Comparison of ENCODE assay signal across 8 cellular contexts in the genomic region with DNA sequence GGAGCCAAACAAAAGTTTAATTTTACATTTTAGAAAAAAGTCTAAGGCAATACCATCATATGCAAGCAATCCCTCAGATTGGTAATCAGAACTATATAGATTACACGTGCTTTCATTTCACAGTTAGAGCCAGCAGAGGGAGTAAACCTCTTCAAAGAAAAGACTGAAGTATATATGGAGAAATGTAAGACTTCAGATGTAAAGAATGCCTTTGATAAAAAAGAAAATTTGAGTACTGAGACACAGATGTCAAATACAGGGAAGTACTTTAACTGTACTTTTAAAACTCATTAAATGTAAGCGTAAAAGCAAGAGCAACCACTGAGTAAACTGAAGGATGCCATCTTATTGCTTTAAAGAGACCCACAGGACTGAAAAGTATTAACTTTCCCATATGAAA.
A peak's percentile ranks its signal among the peaks of the same experiment; 100 is the strongest.
DNase-seq lines count a peak whose midpoint lies in the region; ATAC-seq and TF ChIP-seq lines count a peak whose summit lies in the region.

No MANE protein-coding gene starts in this region.

- POLR2A ChIA-PET in CD8-positive, alpha-beta memory T cell (lab: Charles Lee), result no interaction called here
- POLR2A ChIA-PET in activated naive CD8-positive, alpha-beta T cell treated with anti-CD3 and anti-CD28 coated beads, Interleukin-2, amount 10 ng/mL, durations not matched to agents 7 days and 5 days (lab: Charles Lee), result interaction anchor here (1.0 to 3.1 kb wide), 2 partner anchors 142 to 144 kb away, joined by 3 to 13 read pairs; partner anchors contain the start of gene CDK6

- H3K4me3 ChIP-seq in CD8-positive, alpha-beta memory T cell (ENCODE audit: low read length), result no peak overlapping the region
- H3K4me3 ChIP-seq in transverse colon, result no peak overlapping the region

- no peaks in the 10 kb centered on the region for H3K27me3 ChIP-seq in CD8-positive, alpha-beta memory T cell (ENCODE audit: insufficient read depth, low read length, poor library complexity, severe bottlenecking)
- H3K27me3 ChIP-seq in transverse colon, result no peaks in the 10 kb centered on the region

- DNase-seq in CD8-positive, alpha-beta memory T cell, result peak in 2 of 5 donors; percentile 23 to 26
- peak; percentile 54 for DNase-seq in NCI-H446 treated with DMSO at 0.1 percent for 48 hours (lab: John Stamatoyannopoulos, UW)
- DNase-seq in activated naive CD8-positive, alpha-beta T cell treated with anti-CD3 and anti-CD28 coated beads, Interleukin-2, amount 10 ng/mL, durations not matched to agents 7 days and 5 days, result no peak
- peak; percentile 68 for DNase-seq in iris pigment epithelial cell (ENCODE audit: low read depth)
- DNase-seq in transverse colon, result no peak
- DNase-seq in HK-2 (ENCODE audit: unreplicated experiment), result no peak

- ATAC-seq in GM18519 (IDR thresholded peaks at IDR 0.05; ENCODE audit: low FRiP score, unreplicated experiment) (peak; percentile 84), HG03095 (IDR thresholded peaks at IDR 0.05; ENCODE audit: unreplicated experiment) (peak; percentile 72)
- ATAC-seq in activated naive CD8-positive, alpha-beta T cell treated with anti-CD3 and anti-CD28 coated beads, Interleukin-2, amount 10 ng/mL, durations not matched to agents 7 days and 5 days (ENCODE audit: low read depth), result peak; percentile 90

- H3K27ac Mint-ChIP-seq in CD8-positive, alpha-beta memory T cell, result peak overlapping the region in 6 of 8 donors; percentile 0 to 71 (median 18)
- H3K27ac Mint-ChIP-seq in activated naive CD8-positive, alpha-beta T cell treated with anti-CD3 and anti-CD28 coated beads, Interleukin-2, amount 10 ng/mL, durations not matched to agents 7 days and 5 days, result peak overlapping the region; percentile 81

- TF ChIP-seq EP300 in transverse colon (IDR thresholded peaks at IDR 0.05; ENCODE audit: low read depth), result no peak

- no peaks in the 10 kb centered on the region for H3K36me3 ChIP-seq in CD8-positive, alpha-beta memory T cell (ENCODE audit: insufficient read depth, low read length)
- H3K36me3 ChIP-seq in transverse colon, result no peaks in the 10 kb centered on the region

- no peaks in the 10 kb centered on the region for H3K9me3 ChIP-seq in CD8-positive, alpha-beta memory T cell (ENCODE audit: low read length)
- no peaks in the 10 kb centered on the region for H3K9me3 ChIP-seq in transverse colon

- H3K27me3 Mint-ChIP-seq in CD8-positive, alpha-beta memory T cell, result no peaks in the 10 kb centered on the region
- no peaks in the 10 kb centered on the region for H3K27me3 Mint-ChIP-seq in activated naive CD8-positive, alpha-beta T cell treated with anti-CD3 and anti-CD28 coated beads, Interleukin-2, amount 10 ng/mL, durations not matched to agents 7 days and 5 days

- H3K27ac ChIP-seq in CD8-positive, alpha-beta memory T cell (ENCODE audit: low read depth, low read length), result no peak overlapping the region
- H3K27ac ChIP-seq in transverse colon, result peak overlapping the region in 1 of 4 donors; percentile 15

- intact Hi-C loops in transverse colon (cut with DNase I; ENCODE audit: low total_unique reads), result no loop called here

- H3K9me3 Mint-ChIP-seq in CD8-positive, alpha-beta memory T cell, result peaks cover 0 to 5% (median 0%) of the 10 kb centered on the region in 5 donors
- H3K9me3 Mint-ChIP-seq in activated naive CD8-positive, alpha-beta T cell treated with anti-CD3 and anti-CD28 coated beads, Interleukin-2, amount 10 ng/mL, durations not matched to agents 7 days and 5 days, result peaks cover 17% of the 10 kb centered on the region

- peaks cover 0 to 2% (median 0%) of the 10 kb centered on the region in 3 donors for H3K36me3 Mint-ChIP-seq in CD8-positive, alpha-beta memory T cell
- peaks cover 60% of the 10 kb centered on the region for H3K36me3 Mint-ChIP-seq in activated naive CD8-positive, alpha-beta T cell treated with anti-CD3 and anti-CD28 coated beads, Interleukin-2, amount 10 ng/mL, durations not matched to agents 7 days and 5 days

- peaks cover 27 to 56% (median 52%) of the 10 kb centered on the region in 3 donors for H3K4me1 Mint-ChIP-seq in CD8-positive, alpha-beta memory T cell
- H3K4me1 Mint-ChIP-seq in activated naive CD8-positive, alpha-beta T cell treated with anti-CD3 and anti-CD28 coated beads, Interleukin-2, amount 10 ng/mL, durations not matched to agents 7 days and 5 days, result peaks cover 60% of the 10 kb centered on the region

- TF ChIP-seq POLR2A in transverse colon (IDR thresholded peaks at IDR 0.05), result no peak

- peaks cover 20% of the 10 kb centered on the region for H3K4me1 ChIP-seq in CD8-positive, alpha-beta memory T cell (ENCODE audit: insufficient read depth, low read length)
- H3K4me1 ChIP-seq in transverse colon, result peaks cover 3 to 29% (median 12%) of the 10 kb centered on the region in 4 donors

- in situ Hi-C loops in transverse colon (cut with MboI; ENCODE audit: low pct_ligation_motif_present in 1 of 4, low pct_unique_long_range_greater_than_20kb in 1 of 4, low sequenced_read_pairs in 3 of 4), result loop anchor here in 3 of 4 donors (5.0 to 10.0 kb wide), 2 partner anchors 141 to 143 kb away; partner anchors contain the start of gene CDK6 (in 2 of the 3)

- H3K4me3 Mint-ChIP-seq in CD8-positive, alpha-beta memory T cell, result no peak overlapping the region
- H3K4me3 Mint-ChIP-seq in activated naive CD8-positive, alpha-beta T cell treated with anti-CD3 and anti-CD28 coated beads, Interleukin-2, amount 10 ng/mL, durations not matched to agents 7 days and 5 days, result peak overlapping the region; percentile 6

- TF ChIP-seq CTCF in transverse colon (IDR thresholded peaks at IDR 0.05), result peak; percentile 54 to 74 (median 60)

- CTCF ChIA-PET in CD8-positive, alpha-beta memory T cell (lab: Charles Lee), result interaction anchor here (3.4 kb wide), 1 partner anchor 141 kb away, joined by 30 read pairs; no protein-coding TSS in a partner anchor

- WGBS in transverse colon (ENCODE audit: low coverage in 1 of 2), 2 donors, result 15 to 18% methylated on average over 2 of the region's 2 CpGs

Comparison
In these comparisons a context has a peak if more than half of its experiments do, and no peak if none do; other contexts are left out.
1. DNase-seq: peak in NCI-H446 treated with DMSO at 0.1 percent for 48 hours (single experiment) and iris pigment epithelial cell (single experiment); none in activated naive CD8-positive, alpha-beta T cell treated with anti-CD3 and anti-CD28 coated beads, Interleukin-2, amount 10 ng/mL, durations not matched to agents 7 days and 5 days (single experiment), transverse colon (single experiment) and HK-2 (single experiment).
2. Peak in every context shown above with its lines, with median percentiles within 50 percentile points of each other: ATAC-seq.